Comparison of ENCODE assay signal across 1 cellular context in the genomic region with DNA sequence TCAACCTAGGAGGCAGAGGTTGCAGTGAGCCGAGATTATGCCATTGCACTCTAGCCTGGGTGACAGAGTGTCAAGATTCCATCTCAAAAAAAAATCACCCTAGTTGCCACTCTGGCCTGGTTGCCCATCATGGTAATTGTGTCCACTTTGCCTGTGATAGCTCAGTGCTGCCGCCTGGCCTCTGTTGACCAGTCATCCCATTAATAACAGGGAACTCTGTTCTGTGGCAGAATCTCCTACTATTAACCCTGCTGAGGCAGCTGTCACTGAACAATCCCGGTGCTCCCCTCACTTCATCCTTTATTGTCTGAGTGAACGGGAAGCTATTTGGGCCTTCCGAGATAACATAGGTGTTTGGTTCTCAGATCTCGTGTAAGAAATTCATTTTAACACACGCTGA.
TF ChIP-seq lines count a peak whose summit lies in the region.

No MANE protein-coding gene starts in this region.

TF ChIP-seq in K562, 482 proteins besides CTCF, POLR2A, EP300 and RAD21:
- TF ChIP-seq, protein P1, sequence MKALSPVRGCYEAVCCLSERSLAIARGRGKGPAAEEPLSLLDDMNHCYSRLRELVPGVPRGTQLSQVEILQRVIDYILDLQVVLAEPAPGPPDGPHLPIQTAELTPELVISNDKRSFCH (CRISPR knock-in tag; IDR thresholded peaks at IDR 0.05), result no peak
- TF ChIP-seq, protein P1 (tag; IDR thresholded peaks at IDR 0.05), result no peak
- no peak for TF ChIP-seq NFYB (IDR thresholded peaks at IDR 0.05; ENCODE audit: extremely low read depth, insufficient read length)
- no peak for TF ChIP-seq ASH1L (IDR thresholded peaks at IDR 0.05; ENCODE audit: borderline replicate concordance, low read depth, partially characterized antibody)
- TF ChIP-seq NFRKB (IDR thresholded peaks at IDR 0.05; ENCODE audit: low read depth), result no peak
- TF ChIP-seq ZNF239 (CRISPR knock-in tag; IDR thresholded peaks at IDR 0.05), result no peak
- no peak for TF ChIP-seq CXXC5 (CRISPR knock-in tag; IDR thresholded peaks at IDR 0.05)
- TF ChIP-seq ZNF584 (CRISPR knock-in tag; IDR thresholded peaks at IDR 0.05; ENCODE audit: low read depth), result no peak
- TF ChIP-seq CBX2 (IDR thresholded peaks at IDR 0.05; ENCODE audit: insufficient read depth, low read length, poor library complexity, severe bottlenecking), result no peak
- TF ChIP-seq SP1 (CRISPR knock-in tag; IDR thresholded peaks at IDR 0.05), result no peak
- TF ChIP-seq ZNF232 (CRISPR knock-in tag; IDR thresholded peaks at IDR 0.05), result no peak
- TF ChIP-seq, protein P2, sequence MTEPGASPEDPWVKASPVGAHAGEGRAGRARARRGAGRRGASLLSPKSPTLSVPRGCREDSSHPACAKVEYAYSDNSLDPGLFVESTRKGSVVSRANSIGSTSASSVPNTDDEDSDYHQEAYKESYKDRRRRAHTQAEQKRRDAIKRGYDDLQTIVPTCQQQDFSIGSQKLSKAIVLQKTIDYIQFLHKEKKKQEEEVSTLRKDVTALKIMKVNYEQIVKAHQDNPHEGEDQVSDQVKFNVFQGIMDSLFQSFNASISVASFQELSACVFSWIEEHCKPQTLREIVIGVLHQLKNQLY (CRISPR knock-in tag; conservative IDR thresholded peaks at IDR 0.05), result no peak
